ENCODE assay signal across 8 cellular contexts in genomic region chr2:20649586-20650375, GRCh38. TPM values are rescaled to one million over a fixed set of nuclear protein-coding genes. Genes with fewer than 3 reads are reported as not detected.
DNase-seq lines count a peak whose midpoint lies in the region; ATAC-seq, FAIRE-seq and TF ChIP-seq lines count a peak whose summit lies in the region.

No MANE protein-coding gene starts in this region.

- peak overlapping the region; percentile 93 for H3K4me2 ChIP-seq in keratinocyte (ENCODE audit: control insufficient read depth, extremely low read depth, insufficient read depth, low read depth, low read length)

- peaks cover 0 to 7% of the 10 kb centered on the region in 2 donors for H3K36me3 ChIP-seq in adrenal gland (replicated peaks in 1 of 2)
- H3K36me3 ChIP-seq in keratinocyte (ENCODE audit: control insufficient read depth in 2 of 2, extremely low read depth in 1 of 2, insufficient read depth in 2 of 2, low read length in 2 of 2): peaks cover 2 to 7% of the 10 kb centered on the region in 2 experiments
- peaks cover 10 to 12% of the 10 kb centered on the region in 2 donors for H3K36me3 ChIP-seq in stomach smooth muscle (ENCODE audit: control insufficient read depth in 2 of 2, insufficient read depth in 2 of 2, low read length in 2 of 2)

- H2AFZ ChIP-seq in keratinocyte (ENCODE audit: control insufficient read depth, low read length): peak overlapping the region; percentile 20

- DNase-seq in HTR-8/SVneo (ENCODE audit: insufficient read length, low spot score) (no peak), adrenal gland (peak; percentile 48 to 75 (median 69)), keratinocyte (ENCODE audit: low read depth, low spot score) (no peak), omental fat pad (ENCODE audit: low spot score) (no peak), NCI-H1048 (lab: John Stamatoyannopoulos, UW) (no peak), T-helper 9 cell (no peak)

- H4K20me1 ChIP-seq in keratinocyte (ENCODE audit: control insufficient read depth, extremely low read depth, insufficient read depth, low read length): no peaks in the 10 kb centered on the region

- H3K9me3 ChIP-seq in adrenal gland (replicated peaks in 1 of 3) (no peaks in the 10 kb centered on the region), keratinocyte (ENCODE audit: control insufficient read depth, low read depth, low read length) (no peaks in the 10 kb centered on the region), stomach smooth muscle (ENCODE audit: control insufficient read depth in 2 of 2, low read length in 2 of 2) (no peaks in the 10 kb centered on the region)

- H3K27ac ChIP-seq in adrenal gland (peak overlapping the region in 4 of 5 donors; percentile 69 to 96 (median 94)), keratinocyte (ENCODE audit: control insufficient read depth, insufficient read depth, low read length) (peak overlapping the region; percentile 93), stomach smooth muscle (ENCODE audit: low read length) (peak overlapping the region; percentile 97)

- TF ChIP-seq POLR2A in adrenal gland (IDR thresholded peaks at IDR 0.05): peak in 1 of 2 donors; percentile 33

- dilution Hi-C loops in keratinocyte (cut with MboI; ENCODE audit: extremely low pct_ligation_motif_present, low sequenced_read_pairs): no loop called here

- TF ChIP-seq CTCF in adrenal gland (IDR thresholded peaks at IDR 0.05): no peak
- TF ChIP-seq CTCF in keratinocyte (optimal IDR thresholded peaks at IDR 0.05 in 1 of 3, IDR thresholded peaks at IDR 0.05 in 1 of 3, conservative IDR thresholded peaks at IDR 0.05 in 1 of 3; ENCODE audit: extremely low read depth in 1 of 3, insufficient read depth in 2 of 3, low read length in 3 of 3): no peak
- TF ChIP-seq CTCF in omental fat pad (IDR thresholded peaks at IDR 0.05): no peak

- H3K9ac ChIP-seq in keratinocyte (ENCODE audit: control insufficient read depth, extremely low read depth, insufficient read depth, low read length): peak overlapping the region; percentile 96
- peak overlapping the region; percentile 86 to 95 for H3K9ac ChIP-seq in stomach smooth muscle (ENCODE audit: low read length in 2 of 2)

- H3K79me2 ChIP-seq in keratinocyte (ENCODE audit: control insufficient read depth, insufficient read depth, low read length): peaks cover 28% of the 10 kb centered on the region

- H3K27me3 ChIP-seq in adrenal gland (no peaks in the 10 kb centered on the region), keratinocyte (ENCODE audit: control insufficient read depth, extremely low read depth, insufficient read depth, low read length) (no peaks in the 10 kb centered on the region), stomach smooth muscle (ENCODE audit: control insufficient read depth in 1 of 2, insufficient read depth in 2 of 2, low read length in 2 of 2) (peaks cover 0 to 2% of the 10 kb centered on the region in 2 donors)

- H3K9me1 ChIP-seq in keratinocyte (ENCODE audit: control insufficient read depth, extremely low read depth, insufficient read depth, low read length): no peaks in the 10 kb centered on the region

- intact Hi-C loops in adrenal gland (cut with DNase I): loop anchor here in 1 of 2 donors (10.0 kb wide), 1 partner anchor 275 kb away; no protein-coding TSS in a partner anchor

- H3K4me1 ChIP-seq in adrenal gland (replicated peaks in 1 of 2) (peaks cover 12 to 40% of the 10 kb centered on the region in 2 donors), keratinocyte (ENCODE audit: control insufficient read depth, extremely low read depth, insufficient read depth, low read length) (peaks cover 16% of the 10 kb centered on the region), stomach smooth muscle (ENCODE audit: control insufficient read depth, insufficient read depth, low read length) (peaks cover 68% of the 10 kb centered on the region)

- ATAC-seq in omental fat pad (ENCODE audit: low FRiP score): no peak
- no peak for ATAC-seq in HG02852 (IDR thresholded peaks at IDR 0.05; ENCODE audit: unreplicated experiment)

- WGBS in adrenal gland, 4 donors: 55 to 69% (median 61%) methylated on average over 13 to 17 of the region's 17 CpGs

- FAIRE-seq in HTR-8/SVneo (lab: Jason Lieb, UNC) (peak; percentile 31), keratinocyte (lab: Jason Lieb, UNC) (peak; percentile 76)

- H3K4me3 ChIP-seq in adrenal gland (peak overlapping the region in 2 of 4 donors; percentile 73 to 82), keratinocyte (ENCODE audit: control insufficient read depth in 2 of 3, extremely low read depth in 1 of 3, insufficient read depth in 2 of 3, low read depth in 1 of 3, low read length in 3 of 3) (peak overlapping the region; percentile 68 to 88 (median 69)), stomach smooth muscle (ENCODE audit: low read length in 2 of 2) (peak overlapping the region; percentile 87 to 98)

RNA-seq across cellular contexts. Expression of gene HS1BP3, which starts 1.1 kb away (rescaled TPM):
- 10 to 100 TPM; 33.0 to 50.1 (median 42.9) TPM for total RNA-seq in adrenal gland
- polyA plus RNA-seq in adrenal gland: 10 to 100 TPM; 23.7 to 44.2 (median 29.2) TPM
- polyA plus RNA-seq in keratinocyte: 18.5 to 21.2 TPM (median 20.7 TPM) in 3 replicates
- polyA plus RNA-seq in keratinocyte (2011; ENCODE audit: low read depth): 8.0 TPM
- 15.3 and 23.3 TPM in 2 replicates for polyA plus RNA-seq in keratinocyte (2011; cell fraction: cytosol; rRNA removed)
- polyA plus RNA-seq in keratinocyte (2011; cell fraction: nucleus; rRNA removed): 33.3 and 38.2 TPM in 2 replicates
- polyA plus RNA-seq in keratinocyte (2012; ENCODE audit: low replicate concordance): 16.6 and 22.0 TPM in 2 replicates
- 17.6 to 31.8 TPM (median 21.3 TPM) in 3 replicates for polyA minus RNA-seq in keratinocyte
- polyA minus RNA-seq in keratinocyte (2011; cell fraction: cytosol; rRNA and poly(A)+ RNA removed): 19.2 TPM
- 13.4 and 17.9 TPM in 2 replicates for polyA minus RNA-seq in keratinocyte (2011; cell fraction: nucleus; rRNA and poly(A)+ RNA removed)
- total RNA-seq in omental fat pad: 10 to 100 TPM; 17.7 to 30.3 (median 22.8) TPM

RNA-seq across cellular contexts. Expression of gene GDF7, which starts 17.2 kb away (rescaled TPM):
- total RNA-seq in adrenal gland (1 to 10 TPM in 3 of 8 donors, under 1 TPM in 5; 0.17 to 1.8 (median 0.51) TPM), omental fat pad (1 to 10 TPM in 1 of 4 donors, under 1 TPM in 3; 0.12 to 1.1 (median 0.25) TPM)
- polyA plus RNA-seq in adrenal gland (under 1 TPM; 0.22 to 0.30 (median 0.24) TPM), keratinocyte (not detected in 3 replicates)
- 0.10 TPM for polyA plus RNA-seq in keratinocyte (2011; ENCODE audit: low read depth)
- not detected in 2 replicates for polyA plus RNA-seq in keratinocyte (2011; cell fraction: cytosol; rRNA removed)
- 0.01 TPM in 2 replicates for polyA plus RNA-seq in keratinocyte (2011; cell fraction: nucleus; rRNA removed)
- 0.28 TPM in 1 of 2 replicates, not detected in the other for polyA plus RNA-seq in keratinocyte (2012; ENCODE audit: low replicate concordance)
- polyA minus RNA-seq in keratinocyte: 0.03 TPM in 1 of 3 replicates, not detected in the others
- not detected for polyA minus RNA-seq in keratinocyte (2011; cell fraction: cytosol; rRNA and poly(A)+ RNA removed)
- under 0.01 TPM in 1 of 2 replicates, not detected in the other for polyA minus RNA-seq in keratinocyte (2011; cell fraction: nucleus; rRNA and poly(A)+ RNA removed)

Comparison
In these comparisons a context has a peak if more than half of its experiments do, and no peak if none do; other contexts are left out.
1. DNase-seq: peak in adrenal gland (7 of 7); none in HTR-8/SVneo (single experiment), keratinocyte (single experiment), omental fat pad (single experiment), NCI-H1048 (single experiment) and T-helper 9 cell (single experiment).
2. Peak in every context shown above with its lines, with median percentiles within 50 percentile points of each other: H3K27ac ChIP-seq.